In genomic region chr1:228899421-228899956, GRCh38 we compare ENCODE assay signal across 23 cellular contexts.
DNase-seq lines count a peak whose midpoint lies in the region; ATAC-seq and TF ChIP-seq lines count a peak whose summit lies in the region.
"Had no signal": no experiment of that assay in that cellular context is flagged by ENCODE, and none has a peak within 500 bp of the region (broad histone marks: within the 10 kb centered on the region; RNA-seq: fewer than 3 reads in every experiment).

No MANE protein-coding gene starts in this region.

- H3K4me1 Mint-ChIP-seq in nephron progenitor cell: peaks cover 67% of the 10 kb centered on the region
- H3K4me1 Mint-ChIP-seq in stimulated activated naive CD8-positive, alpha-beta T cell treated with anti-CD3 and anti-CD28 coated beads, Interleukin-15, amount 100 ng/mL, for 72 hours: no peaks in the 10 kb centered on the region

- no peak overlapping the region for H3K4me2 ChIP-seq in SK-N-SH

- WGBS in SK-N-SH (ENCODE audit: low lambda C conversion rate): 83% methylated on average over 12 of the region's 12 CpGs
- WGBS in transverse colon (ENCODE audit: low coverage in 1 of 2), 2 donors: 67 to 84% methylated on average over 6 to 12 of the region's 12 CpGs

- peak; percentile 49 for DNase-seq in SK-N-SH
- no peak for DNase-seq in dorsolateral prefrontal cortex
- DNase-seq in nephron progenitor cell: no peak
- no peak for DNase-seq in transverse colon
- DNase-seq in NCI-H524 (lab: John Stamatoyannopoulos, UW): no peak
- no peak for DNase-seq in stimulated activated naive CD8-positive, alpha-beta T cell treated with anti-CD3 and anti-CD28 coated beads, Interleukin-15, amount 100 ng/mL, for 72 hours
- DNase-seq: activated gamma-delta T cell; COR-L47; HFFc6; Kasumi-1; NCI-H2081; NCI-H446; stimulated activated CD4-positive, alpha-beta T cell treated with anti-CD3 and anti-CD28 coated beads, Interleukin-4, amount 100 ng/mL, for 1 hour had no signal

- H3K79me2 ChIP-seq in SK-N-SH (ENCODE audit: insufficient read depth): no peaks in the 10 kb centered on the region

- no peak overlapping the region for H2AFZ ChIP-seq in SK-N-SH (ENCODE audit: low read depth)

- TF ChIP-seq RAD21 in SK-N-SH (IDR thresholded peaks at IDR 0.05; ENCODE audit: low read length): no peak

- H3K4me1 ChIP-seq in SK-N-SH (ENCODE audit: control insufficient read depth in 1 of 2, insufficient read depth in 2 of 2, low read depth in 1 of 2, low read length in 1 of 2) (peaks cover 4 to 46% of the 10 kb centered on the region in 2 experiments; a peak in 2 of 4 replicates), transverse colon (peaks cover 17 to 46% (median 19%) of the 10 kb centered on the region in 4 donors)

- no peaks in the 10 kb centered on the region for H3K9me2 ChIP-seq in SK-N-SH

- H3K9ac ChIP-seq in SK-N-SH: no peak overlapping the region

- H3K36me3 ChIP-seq in SK-N-SH (replicated peaks in 1 of 2; ENCODE audit: control insufficient read depth in 1 of 2, insufficient read depth in 2 of 2, low read length in 1 of 2) (no peaks in the 10 kb centered on the region), transverse colon (no peaks in the 10 kb centered on the region)
- H3K36me3 ChIP-seq: upper lobe of left lung had no signal

- no peaks in the 10 kb centered on the region for H3K9me3 Mint-ChIP-seq in nephron progenitor cell
- no peaks in the 10 kb centered on the region for H3K9me3 Mint-ChIP-seq in stimulated activated naive CD8-positive, alpha-beta T cell treated with anti-CD3 and anti-CD28 coated beads, Interleukin-15, amount 100 ng/mL, for 72 hours
- H3K9me3 Mint-ChIP-seq: stimulated activated naive CD8-positive, alpha-beta T cell treated with anti-CD3 and anti-CD28 coated beads, Interleukin-15, Interleukin-2, amounts not matched to agents 100 ng/mL and 50 ng/mL, for 24 hours; WTC11 had no signal

- H3K27ac ChIP-seq in SK-N-SH (ENCODE audit: low read depth in 2 of 2, low read length in 1 of 2) (peak overlapping the region in 1 of 2 experiments; percentile 74; a peak in 2 of 4 replicates), dorsolateral prefrontal cortex (peak overlapping the region in 35 of 59 donors; percentile 15 to 92 (median 70)), transverse colon (peak overlapping the region; percentile 25 to 75 (median 64))
- H3K27ac ChIP-seq: skin epidermis, upper lobe of left lung had no signal

- POLR2A ChIA-PET in SK-N-SH (lab: Yijun Ruan, JAX): interaction anchor here (0.7 kb wide), 1 partner anchor 164 kb away, joined by 4 read pairs; the partner anchor contains the start of gene RHOU

- no peaks in the 10 kb centered on the region for H3K36me3 Mint-ChIP-seq in nephron progenitor cell (ENCODE audit: low read depth)
- H3K36me3 Mint-ChIP-seq: WTC11 had no signal

- in situ Hi-C loops in transverse colon (cut with MboI; ENCODE audit: low pct_ligation_motif_present in 1 of 4, low pct_unique_long_range_greater_than_20kb in 1 of 4, low sequenced_read_pairs in 3 of 4): no loop called here

- TF ChIP-seq POLR2A in transverse colon (IDR thresholded peaks at IDR 0.05): no peak

- 0 out of 2 replicates have a peak, but pooled peaks cover 3% of the 10 kb centered on the region for H4K20me1 ChIP-seq in SK-N-SH (ENCODE audit: insufficient read depth)

- H3K9me3 ChIP-seq in SK-N-SH: 0 out of 2 replicates have a peak, but pooled peaks cover 5% of the 10 kb centered on the region
- no peaks in the 10 kb centered on the region for H3K9me3 ChIP-seq in transverse colon
- H3K9me3 ChIP-seq: upper lobe of left lung had no signal

- peaks cover 9% of the 10 kb centered on the region for H3F3A ChIP-seq in SK-N-SH (replicated peaks; ENCODE audit: insufficient read depth)

- peak overlapping the region; percentile 44 for H3K4me3 Mint-ChIP-seq in nephron progenitor cell
- H3K4me3 Mint-ChIP-seq in stimulated activated naive CD8-positive, alpha-beta T cell treated with anti-CD3 and anti-CD28 coated beads, Interleukin-15, amount 100 ng/mL, for 72 hours: no peak overlapping the region
- H3K4me3 Mint-ChIP-seq: B cell; HFFc6; stimulated activated naive CD8-positive, alpha-beta T cell treated with anti-CD3 and anti-CD28 coated beads, Interleukin-15, Interleukin-2, amounts not matched to agents 100 ng/mL and 50 ng/mL, for 24 hours; WTC11 had no signal

- peak overlapping the region; percentile 86 for H3K27ac Mint-ChIP-seq in nephron progenitor cell
- H3K27ac Mint-ChIP-seq in stimulated activated naive CD8-positive, alpha-beta T cell treated with anti-CD3 and anti-CD28 coated beads, Interleukin-15, amount 100 ng/mL, for 72 hours: no peak overlapping the region
- H3K27ac Mint-ChIP-seq: B cell; HFFc6; progenitor cell of endocrine pancreas; stimulated activated naive CD8-positive, alpha-beta T cell treated with anti-CD3 and anti-CD28 coated beads, Interleukin-15, Interleukin-2, amounts not matched to agents 100 ng/mL and 50 ng/mL, for 24 hours; WTC11 had no signal

- ATAC-seq in SK-N-SH treated with all-trans-retinoic acid at 6 μM for 48 hours: no peak
- ATAC-seq in HG02571 (IDR thresholded peaks at IDR 0.05; ENCODE audit: unreplicated experiment): no peak
- no peak for ATAC-seq in stimulated activated naive CD8-positive, alpha-beta T cell treated with anti-CD3 and anti-CD28 coated beads, Interleukin-15, amount 100 ng/mL, for 72 hours
- ATAC-seq: left colon had no signal

- peaks cover 11% of the 10 kb centered on the region; the same call in 1 of the 2 replicates for H3K27me3 ChIP-seq in SK-N-SH (ENCODE audit: insufficient read depth)
- H3K27me3 ChIP-seq in dorsolateral prefrontal cortex: no peaks in the 10 kb centered on the region
- H3K27me3 ChIP-seq in transverse colon: no peaks in the 10 kb centered on the region
- H3K27me3 ChIP-seq: upper lobe of left lung had no signal

- intact Hi-C loops in dorsolateral prefrontal cortex (cut with DNase I) (no loop called here), transverse colon (cut with DNase I; ENCODE audit: low total_unique reads) (no loop called here)

- H3K27me3 Mint-ChIP-seq in nephron progenitor cell (ENCODE audit: low read depth, poor library complexity): peaks cover 10% of the 10 kb centered on the region
- H3K27me3 Mint-ChIP-seq in stimulated activated naive CD8-positive, alpha-beta T cell treated with anti-CD3 and anti-CD28 coated beads, Interleukin-15, amount 100 ng/mL, for 72 hours: peaks cover 12% of the 10 kb centered on the region
- H3K27me3 Mint-ChIP-seq: stimulated activated naive CD8-positive, alpha-beta T cell treated with anti-CD3 and anti-CD28 coated beads, Interleukin-15, Interleukin-2, amounts not matched to agents 100 ng/mL and 50 ng/mL, for 24 hours had no signal

- TF ChIP-seq EP300 in SK-N-SH (IDR thresholded peaks at IDR 0.05; ENCODE audit: borderline replicate concordance in 1 of 2, low read depth in 1 of 2, low read length in 1 of 2): no peak
- no peak for TF ChIP-seq EP300 in transverse colon (IDR thresholded peaks at IDR 0.05; ENCODE audit: low read depth)

- CTCF ChIA-PET in SK-N-SH (lab: Yijun Ruan, JAX): interaction anchor here (1.3 to 2.3 kb wide), 2 partner anchors 8 to 12 kb away, joined by 8 to 9 read pairs; no protein-coding TSS in a partner anchor

- H3K4me3 ChIP-seq in SK-N-SH (ENCODE audit: low read depth in 2 of 2, low read length in 1 of 2): no peak overlapping the region
- no peak overlapping the region for H3K4me3 ChIP-seq in dorsolateral prefrontal cortex
- H3K4me3 ChIP-seq in transverse colon: no peak overlapping the region
- H3K4me3 ChIP-seq: coronary artery, skin epidermis, upper lobe of left lung had no signal

- no peak for TF ChIP-seq CTCF in SK-N-SH (IDR thresholded peaks at IDR 0.05)
- TF ChIP-seq CTCF in dorsolateral prefrontal cortex (IDR thresholded peaks at IDR 0.05 in 54 of 56, conservative IDR thresholded peaks at IDR 0.05 in 2 of 56; ENCODE audit: low read depth in 1 of 56, partially characterized antibody in 56 of 56): no peak
- TF ChIP-seq CTCF in nephron progenitor cell (IDR thresholded peaks at IDR 0.05): no peak
- no peak for TF ChIP-seq CTCF in transverse colon (IDR thresholded peaks at IDR 0.05)

TF ChIP-seq in SK-N-SH, 30 proteins besides CTCF, POLR2A, EP300 and RAD21 (continues in another document):
- no peak for TF ChIP-seq NFIC (IDR thresholded peaks at IDR 0.05; ENCODE audit: borderline replicate concordance)
- TF ChIP-seq, protein P1, sequence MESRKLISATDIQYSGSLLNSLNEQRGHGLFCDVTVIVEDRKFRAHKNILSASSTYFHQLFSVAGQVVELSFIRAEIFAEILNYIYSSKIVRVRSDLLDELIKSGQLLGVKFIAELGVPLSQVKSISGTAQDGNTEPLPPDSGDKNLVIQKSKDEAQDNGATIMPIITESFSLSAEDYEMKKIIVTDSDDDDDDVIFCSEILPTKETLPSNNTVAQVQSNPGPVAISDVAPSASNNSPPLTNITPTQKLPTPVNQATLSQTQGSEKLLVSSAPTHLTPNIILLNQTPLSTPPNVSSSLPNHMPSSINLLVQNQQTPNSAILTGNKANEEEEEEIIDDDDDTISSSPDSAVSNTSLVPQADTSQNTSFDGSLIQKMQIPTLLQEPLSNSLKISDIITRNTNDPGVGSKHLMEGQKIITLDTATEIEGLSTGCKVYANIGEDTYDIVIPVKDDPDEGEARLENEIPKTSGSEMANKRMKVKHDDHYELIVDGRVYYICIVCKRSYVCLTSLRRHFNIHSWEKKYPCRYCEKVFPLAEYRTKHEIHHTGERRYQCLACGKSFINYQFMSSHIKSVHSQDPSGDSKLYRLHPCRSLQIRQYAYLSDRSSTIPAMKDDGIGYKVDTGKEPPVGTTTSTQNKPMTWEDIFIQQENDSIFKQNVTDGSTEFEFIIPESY (IDR thresholded peaks at IDR 0.05; ENCODE audit: borderline replicate concordance, low read depth): no peak
- no peak for TF ChIP-seq MXI1 (IDR thresholded peaks at IDR 0.05; ENCODE audit: low read depth, low read length)
- TF ChIP-seq GABPA (IDR thresholded peaks at IDR 0.05; ENCODE audit: low read depth): no peak

TF ChIP-seq in SK-N-SH treated with all-trans-retinoic acid at 6 μM for 48 hours, 23 proteins besides CTCF, POLR2A, EP300 and RAD21 (continues in another document):
- TF ChIP-seq ESRRG (CRISPR knock-in tag; IDR thresholded peaks at IDR 0.05) (no peak), ZNF8 (CRISPR knock-in tag; IDR thresholded peaks at IDR 0.05) (no peak), ZFP3 (CRISPR knock-in tag; IDR thresholded peaks at IDR 0.05) (no peak), SNAI2 (CRISPR knock-in tag; IDR thresholded peaks at IDR 0.05) (no peak), CSDC2 (CRISPR knock-in tag; IDR thresholded peaks at IDR 0.05) (no peak), ZNF70 (CRISPR knock-in tag; IDR thresholded peaks at IDR 0.05) (no peak)
